ENCODE assay signal across 8 cellular contexts in the genomic region with DNA sequence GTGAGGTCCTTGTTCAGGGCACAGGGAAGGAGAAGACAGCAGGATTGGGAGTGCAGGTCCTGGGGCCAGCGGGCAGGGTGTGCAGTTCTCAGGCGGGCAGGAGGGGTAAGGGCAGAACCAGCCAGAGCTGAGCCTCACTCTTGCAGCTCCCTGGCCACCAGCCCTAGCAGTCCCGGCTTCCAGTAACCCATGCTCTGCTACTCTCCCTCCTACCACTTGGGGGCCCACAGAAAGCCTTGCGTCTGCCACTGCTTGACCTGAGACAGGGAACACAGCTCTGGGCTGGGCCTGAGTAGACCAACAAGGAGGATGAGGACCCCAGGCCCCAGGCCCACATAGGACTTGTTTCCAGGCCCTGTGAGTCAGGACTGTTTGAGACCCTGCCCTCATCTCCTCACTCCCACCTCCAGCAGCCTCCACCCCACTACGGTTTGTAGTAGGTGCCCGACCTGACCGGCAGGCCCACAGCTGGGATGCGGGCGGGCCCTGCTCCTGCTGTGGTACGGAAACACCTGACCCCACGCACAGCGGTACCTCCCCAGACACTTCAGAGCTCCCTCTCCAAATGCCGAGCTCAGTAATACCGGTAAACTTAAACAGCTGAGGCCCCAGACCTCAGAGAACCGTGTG. TPM values are rescaled to one million over a fixed set of nuclear protein-coding genes. Genes with fewer than 3 reads are reported as not detected.
A peak's percentile ranks its signal among the peaks of the same experiment; 100 is the strongest.
DNase-seq lines count a peak whose midpoint lies in the region; ATAC-seq and TF ChIP-seq lines count a peak whose summit lies in the region.

No MANE protein-coding gene starts in this region.

- no peaks in the 10 kb centered on the region for H3K4me1 Mint-ChIP-seq in glutamatergic neuron (ENCODE audit: low read depth, unreplicated experiment)

- DNase-seq in DND-41 (peak; percentile 15), HFF-Myc (ENCODE audit: extremely low read depth, low read depth) (no peak), SK-N-SH (peak; percentile 69), glutamatergic neuron (peak; percentile 70), retinal pigment epithelial cell (ENCODE audit: low read depth) (no peak), mucosa of gallbladder (ENCODE audit: low spot score) (no peak)

- peaks cover 3% of the 10 kb centered on the region for H3K9me3 Mint-ChIP-seq in glutamatergic neuron (ENCODE audit: unreplicated experiment)

- no peaks in the 10 kb centered on the region for H3K9me2 ChIP-seq in SK-N-SH

- WGBS in SK-N-SH (ENCODE audit: low lambda C conversion rate): 76% methylated on average over 10 of the region's 15 CpGs

- no peaks in the 10 kb centered on the region for H3K9me3 ChIP-seq in DND-41 (ENCODE audit: insufficient read depth, low read length, severe bottlenecking)
- no peaks in the 10 kb centered on the region for H3K9me3 ChIP-seq in SK-N-SH

- CTCF ChIA-PET in SK-N-SH (lab: Yijun Ruan, JAX): interaction anchor here (0.5 to 3.1 kb wide), 17 partner anchors 8 to 793 kb away, joined by 3 to 17 read pairs (median 3); no protein-coding TSS in a partner anchor

- H4K20me1 ChIP-seq in DND-41 (ENCODE audit: insufficient read depth, low read length) (no peaks in the 10 kb centered on the region), SK-N-SH (ENCODE audit: insufficient read depth) (no peaks in the 10 kb centered on the region)

- POLR2A ChIA-PET in SK-N-SH (lab: Yijun Ruan, JAX): interaction anchor here (0.6 kb wide), 1 partner anchor 14 kb away, joined by 3 read pairs; no protein-coding TSS in a partner anchor

- H3K36me3 ChIP-seq in DND-41 (ENCODE audit: insufficient read depth, low read length) (no peaks in the 10 kb centered on the region), SK-N-SH (replicated peaks in 1 of 2; ENCODE audit: control insufficient read depth in 1 of 2, insufficient read depth in 2 of 2, low read length in 1 of 2) (no peaks in the 10 kb centered on the region)

- H2AFZ ChIP-seq in DND-41 (ENCODE audit: low read depth, low read length) (no peak overlapping the region), SK-N-SH (ENCODE audit: low read depth) (no peak overlapping the region)

- H3K79me2 ChIP-seq in DND-41 (ENCODE audit: insufficient read depth, low read length): no peaks in the 10 kb centered on the region
- H3K79me2 ChIP-seq in SK-N-SH (ENCODE audit: insufficient read depth): no peaks in the 10 kb centered on the region

- TF ChIP-seq CTCF in DND-41 (IDR thresholded peaks at IDR 0.05; ENCODE audit: borderline replicate concordance, extremely low read depth, low read length, poor library complexity, severe bottlenecking) (peak; percentile 52), HFF-Myc (IDR thresholded peaks at IDR 0.05; ENCODE audit: low read depth, low read length, missing control alignments) (peak; percentile 44), SK-N-SH (IDR thresholded peaks at IDR 0.05) (no peak; the same call in 1 of the 2 replicates), glutamatergic neuron (IDR thresholded peaks at IDR 0.05; ENCODE audit: partially characterized antibody, unreplicated experiment) (peak; percentile 58), retinal pigment epithelial cell (conservative IDR thresholded peaks at IDR 0.05; ENCODE audit: low read depth, low read length) (peak; percentile 73)

- peak; percentile 45 for TF ChIP-seq RAD21 in SK-N-SH (IDR thresholded peaks at IDR 0.05; ENCODE audit: low read length)

- peak; percentile 72; the same call in 2 of the 3 replicates for ATAC-seq in DND-41 (ENCODE audit: insufficient read depth, low read depth)
- no peak for ATAC-seq in GM18867 (IDR thresholded peaks at IDR 0.05; ENCODE audit: unreplicated experiment)
- ATAC-seq in GM18858 (IDR thresholded peaks at IDR 0.05; ENCODE audit: unreplicated experiment): no peak

- H3K4me2 ChIP-seq in DND-41 (ENCODE audit: insufficient read depth, low read length) (no peak overlapping the region), SK-N-SH (no peak overlapping the region)

- no peaks in the 10 kb centered on the region for H3F3A ChIP-seq in SK-N-SH (replicated peaks; ENCODE audit: insufficient read depth)

- no peak overlapping the region for H3K9ac ChIP-seq in DND-41 (ENCODE audit: low read depth, low read length)
- no peak overlapping the region for H3K9ac ChIP-seq in SK-N-SH

- H3K27me3 ChIP-seq in DND-41 (ENCODE audit: insufficient read depth, low read length, poor library complexity): no peaks in the 10 kb centered on the region
- H3K27me3 ChIP-seq in SK-N-SH (ENCODE audit: insufficient read depth): no peaks in the 10 kb centered on the region

- no peak for TF ChIP-seq EP300 in SK-N-SH (IDR thresholded peaks at IDR 0.05; ENCODE audit: borderline replicate concordance in 1 of 2, low read depth in 1 of 2, low read length in 1 of 2)

- no peak overlapping the region for H3K27ac Mint-ChIP-seq in glutamatergic neuron (ENCODE audit: unreplicated experiment)

- peaks cover 3% of the 10 kb centered on the region for H3K27me3 Mint-ChIP-seq in glutamatergic neuron (ENCODE audit: unreplicated experiment)

- H3K36me3 Mint-ChIP-seq in glutamatergic neuron (ENCODE audit: unreplicated experiment): peaks cover 3% of the 10 kb centered on the region

- H3K27ac ChIP-seq in DND-41 (ENCODE audit: low read length): no peak overlapping the region
- no peak overlapping the region for H3K27ac ChIP-seq in SK-N-SH (ENCODE audit: low read depth in 2 of 2, low read length in 1 of 2)

- no peak overlapping the region for H3K4me3 ChIP-seq in DND-41 (ENCODE audit: low read depth in 1 of 2, low read length in 2 of 2)
- no peak overlapping the region for H3K4me3 ChIP-seq in HFF-Myc (replicated peaks; ENCODE audit: low read depth, low read length)
- no peak overlapping the region for H3K4me3 ChIP-seq in SK-N-SH (ENCODE audit: low read depth in 2 of 2, low read length in 1 of 2)
- H3K4me3 ChIP-seq in retinal pigment epithelial cell (ENCODE audit: low read length): no peak overlapping the region

- no peaks in the 10 kb centered on the region for H3K4me1 ChIP-seq in DND-41 (ENCODE audit: insufficient read depth, low read length)
- H3K4me1 ChIP-seq in SK-N-SH (ENCODE audit: control insufficient read depth in 1 of 2, insufficient read depth in 2 of 2, low read depth in 1 of 2, low read length in 1 of 2): peaks cover 0 to 6% of the 10 kb centered on the region in 2 experiments; a peak in 1 of 4 replicates

- no peak overlapping the region for H3K4me3 Mint-ChIP-seq in glutamatergic neuron (ENCODE audit: unreplicated experiment)

TF ChIP-seq in SK-N-SH, 30 proteins besides CTCF, POLR2A, EP300 and RAD21:
- TF ChIP-seq MEF2A (IDR thresholded peaks at IDR 0.05; ENCODE audit: borderline replicate concordance, low read depth) (no peak), SMC3 (IDR thresholded peaks at IDR 0.05; ENCODE audit: low read depth, low read length) (peak; percentile 36; the same call in 1 of the 2 replicates)

RNA-seq across cellular contexts. Expression of gene KCNK5, which starts 39.2 kb away (rescaled TPM):
- 0.03 TPM in 1 of 2 replicates, not detected in the other for polyA plus RNA-seq in SK-N-SH (2012; rRNA removed)
- polyA plus RNA-seq in SK-N-SH (2012; cell fraction: cytosol; rRNA removed): 0.03 and 0.05 TPM in 2 replicates
- polyA plus RNA-seq in SK-N-SH (2012; cell fraction: nucleus; rRNA removed): 0.04 TPM in 2 replicates
- total RNA-seq in glutamatergic neuron (ENCODE audit: unreplicated experiment): 0.71 TPM
- total RNA-seq in mucosa of gallbladder: 242 TPM

Comparison
In these comparisons a context has a peak if more than half of its experiments do, and no peak if none do; other contexts are left out.
1. DNase-seq: peak in DND-41 (single experiment), SK-N-SH (single experiment) and glutamatergic neuron (single experiment); none in HFF-Myc (single experiment), retinal pigment epithelial cell (single experiment) and mucosa of gallbladder (single experiment).
2. RNA of gene KCNK5, which starts 39.2 kb away (total RNA-seq): 242 TPM in mucosa of gallbladder (single experiment); 0.71 TPM in glutamatergic neuron (single experiment); every median in the first group is over 100 times any median in the second.